ENCODE assay signal across 22 cellular contexts in genomic region chr18:49667462-49667861, GRCh38.
DNase-seq lines count a peak whose midpoint lies in the region; ATAC-seq and TF ChIP-seq lines count a peak whose summit lies in the region.
"Had no signal": no experiment of that assay in that cellular context is flagged by ENCODE, and none has a peak within 500 bp of the region (broad histone marks: within the 10 kb centered on the region; RNA-seq: fewer than 3 reads in every experiment).

No MANE protein-coding gene starts in this region.

- no peak for ATAC-seq in Right ventricle myocardium inferior
- ATAC-seq: A549, HCT116 had no signal

- H3K4me1 Mint-ChIP-seq in brain (peaks cover 70% of the 10 kb centered on the region), mesothelial cell of epicardium (peaks cover 56% of the 10 kb centered on the region)
- H3K4me1 Mint-ChIP-seq: CD14-positive monocyte; CD8-positive, alpha-beta memory T cell had no signal

- H3K4me3 ChIP-seq in left ventricle myocardium inferior, result no peak overlapping the region
- H3K4me3 ChIP-seq in rectal smooth muscle tissue (ENCODE audit: low read length), result no peak overlapping the region
- H3K4me3 ChIP-seq in thyroid gland (replicated peaks in 1 of 3), result no peak overlapping the region
- H3K4me3 ChIP-seq: A549; BLaER1 treated with 17β-estradiol and CSF1 and Interleukin-3, amounts not matched to agents 10 nM and 100 nM had no signal

- H3K27me3 ChIP-seq in left ventricle myocardium inferior (ENCODE audit: low read depth), result peaks cover 73% of the 10 kb centered on the region
- H3K27me3 ChIP-seq in rectal smooth muscle tissue (ENCODE audit: control insufficient read depth, insufficient read depth, low read length), result no peaks in the 10 kb centered on the region
- no peaks in the 10 kb centered on the region for H3K27me3 ChIP-seq in thyroid gland
- H3K27me3 ChIP-seq: BLaER1 treated with 17β-estradiol and CSF1 and Interleukin-3, amounts not matched to agents 10 nM and 100 nM had no signal

- H3K27ac Mint-ChIP-seq in brain (peak overlapping the region in 4 of 5 experiments; percentile 81 to 99 (median 96)), mesothelial cell of epicardium (peak overlapping the region; percentile 30)
- H3K27ac Mint-ChIP-seq: CD14-positive monocyte; CD4-positive, alpha-beta T cell; H9 had no signal

- TF ChIP-seq POLR2A in thyroid gland (IDR thresholded peaks at IDR 0.05), result no peak

- no peaks in the 10 kb centered on the region for H3K36me3 ChIP-seq in left ventricle myocardium inferior
- no peaks in the 10 kb centered on the region for H3K36me3 ChIP-seq in rectal smooth muscle tissue (ENCODE audit: control insufficient read depth, insufficient read depth, low read length)
- no peaks in the 10 kb centered on the region for H3K36me3 ChIP-seq in thyroid gland
- H3K36me3 ChIP-seq: BE2C; BLaER1 treated with 17β-estradiol and CSF1 and Interleukin-3, amounts not matched to agents 10 nM and 100 nM had no signal

- H3K9me3 ChIP-seq in left ventricle myocardium inferior (replicated peaks) (no peaks in the 10 kb centered on the region), thyroid gland (no peaks in the 10 kb centered on the region)
- H3K9me3 ChIP-seq: A549; BE2C; BLaER1 treated with 17β-estradiol and CSF1 and Interleukin-3, amounts not matched to agents 10 nM and 100 nM had no signal

- intact Hi-C loops in left ventricle myocardium inferior (cut with micrococcal nuclease) (no loop called here), Right ventricle myocardium inferior (cut with DNase I) (no loop called here), thyroid gland (cut with DNase I) (no loop called here)

- DNase-seq in left ventricle myocardium inferior (no peak), Right ventricle myocardium inferior (ENCODE audit: missing footprints) (no peak), mesothelial cell of epicardium (ENCODE audit: low spot score in 2 of 2, unreplicated experiment in 2 of 2) (no peak), thyroid gland (no peak), SW 1271 (lab: John Stamatoyannopoulos, UW) (no peak)
- DNase-seq in activated CD4-positive, alpha-beta T cell treated with anti-CD3 and anti-CD28 coated beads for 48 hours, result no peak
- DNase-seq: 8988T; ACHN; AML-193; BE2C; CD4-positive, alpha-beta T cell; CD8-positive, alpha-beta memory T cell; DMS 273 treated with DMSO at 0.1 percent for 48 hours; DMS79 treated with DMSO at 0.1 percent for 48 hours; GF-D8; H9 had no signal

- TF ChIP-seq CTCF in left ventricle myocardium inferior (IDR thresholded peaks at IDR 0.05; ENCODE audit: borderline replicate concordance) (no peak), brain (conservative IDR thresholded peaks at IDR 0.05) (no peak), mesothelial cell of epicardium (IDR thresholded peaks at IDR 0.05; ENCODE audit: unreplicated experiment) (no peak), thyroid gland (IDR thresholded peaks at IDR 0.05) (no peak)

- H3K36me3 Mint-ChIP-seq in brain (no peaks in the 10 kb centered on the region), mesothelial cell of epicardium (no peaks in the 10 kb centered on the region)
- H3K36me3 Mint-ChIP-seq: CD14-positive monocyte had no signal

- H3K4me1 ChIP-seq in left ventricle myocardium inferior, result peaks cover 37% of the 10 kb centered on the region
- peaks cover 2% of the 10 kb centered on the region for H3K4me1 ChIP-seq in rectal smooth muscle tissue (ENCODE audit: control insufficient read depth, insufficient read depth, low read length)
- peaks cover 29 to 43% of the 10 kb centered on the region in 2 donors for H3K4me1 ChIP-seq in thyroid gland
- H3K4me1 ChIP-seq: A549, BE2C had no signal

- peaks cover 0 to 12% (median 2%) of the 10 kb centered on the region in 5 experiments for H3K9me3 Mint-ChIP-seq in brain
- H3K9me3 Mint-ChIP-seq in mesothelial cell of epicardium, result no peaks in the 10 kb centered on the region
- H3K9me3 Mint-ChIP-seq: CD4-positive, alpha-beta T cell; H9 had no signal

- peaks cover 4% of the 10 kb centered on the region for H3K27me3 Mint-ChIP-seq in brain
- H3K27me3 Mint-ChIP-seq in mesothelial cell of epicardium (ENCODE audit: low read depth), result peaks cover 3% of the 10 kb centered on the region

- peak overlapping the region; percentile 74 for H3K27ac ChIP-seq in left ventricle myocardium inferior (replicated peaks)
- peak overlapping the region; percentile 3 for H3K27ac ChIP-seq in rectal smooth muscle tissue (ENCODE audit: low read depth, low read length)
- H3K27ac ChIP-seq in thyroid gland, result peak overlapping the region in 1 of 3 donors; percentile 78
- H3K27ac ChIP-seq: A549; BLaER1 treated with 17β-estradiol and CSF1 and Interleukin-3, amounts not matched to agents 10 nM and 100 nM had no signal

- 79 to 90% methylated on average over 6 of the region's 6 CpGs for WGBS in thyroid gland, 2 donors

- no peak overlapping the region for H3K9ac ChIP-seq in rectal smooth muscle tissue (ENCODE audit: low read length)
- H3K9ac ChIP-seq: BLaER1 treated with 17β-estradiol and CSF1 and Interleukin-3, amounts not matched to agents 10 nM and 100 nM had no signal

- H3K4me3 Mint-ChIP-seq in brain (peak overlapping the region in 2 of 5 experiments; percentile 37 to 60), mesothelial cell of epicardium (no peak overlapping the region)
- H3K4me3 Mint-ChIP-seq: CD14-positive monocyte; CD4-positive, alpha-beta T cell; CD8-positive, alpha-beta memory T cell; H9 had no signal
